Comparison of ENCODE assay signal across 14 cellular contexts in genomic region chr1:212536586-212536985, GRCh38.
DNase-seq lines count a peak whose midpoint lies in the region; ATAC-seq and TF ChIP-seq lines count a peak whose summit lies in the region.
"Had no signal": no experiment of that assay in that cellular context is flagged by ENCODE, and none has a peak within 500 bp of the region (broad histone marks: within the 10 kb centered on the region; RNA-seq: fewer than 3 reads in every experiment).

No MANE protein-coding gene starts in this region.

- DNase-seq in HCEC 1CT (peak; percentile 3), RWPE2 (ENCODE audit: low spot score) (no peak), esophagus muscularis mucosa (ENCODE audit: extremely low spot score) (peak; percentile 57), SK-N-DZ (ENCODE audit: low spot score) (no peak), heart right ventricle (no peak), Caco-2 (no peak)
- DNase-seq: ACHN; BE2C; C1 segment of cervical spinal cord; CD4-positive, CD25-positive, alpha-beta regulatory T cell; CD8-positive, alpha-beta memory T cell; COR-L47; GDM1; H9 had no signal

- CTCF ChIA-PET in Caco-2 (lab: Charles Lee) = no interaction called here

- no peaks in the 10 kb centered on the region for H3K36me3 ChIP-seq in RWPE2 (ENCODE audit: low read depth)
- no peaks in the 10 kb centered on the region for H3K36me3 ChIP-seq in esophagus muscularis mucosa
- H3K36me3 ChIP-seq in heart right ventricle = no peaks in the 10 kb centered on the region
- no peaks in the 10 kb centered on the region for H3K36me3 ChIP-seq in Caco-2 (ENCODE audit: control insufficient read depth, insufficient read depth, low read length)
- H3K36me3 ChIP-seq: BE2C had no signal

- H3K27me3 ChIP-seq in RWPE2 (ENCODE audit: insufficient read depth, poor library complexity, severe bottlenecking) = no peaks in the 10 kb centered on the region
- H3K27me3 ChIP-seq in esophagus muscularis mucosa = no peaks in the 10 kb centered on the region
- peaks cover 0 to 3% (median 0%) of the 10 kb centered on the region in 7 donors for H3K27me3 ChIP-seq in heart right ventricle
- H3K27me3 ChIP-seq in Caco-2 (replicated peaks; ENCODE audit: control insufficient read depth, insufficient read depth, low read length) = no peaks in the 10 kb centered on the region
- H3K27me3 ChIP-seq: BE2C had no signal

- TF ChIP-seq EP300 in esophagus muscularis mucosa (IDR thresholded peaks at IDR 0.05) = no peak

- TF ChIP-seq POLR2A in esophagus muscularis mucosa (IDR thresholded peaks at IDR 0.05; ENCODE audit: low read depth) = no peak

- 93% methylated on average over 6 of the region's 6 CpGs for WGBS in esophagus muscularis mucosa
- 86 to 96% methylated on average over 6 of the region's 6 CpGs for WGBS in heart right ventricle, 2 donors

- no peaks in the 10 kb centered on the region for H3K9me3 Mint-ChIP-seq in Caco-2 (ENCODE audit: unreplicated experiment)

- H3K27ac ChIP-seq in RWPE2 (ENCODE audit: poor library complexity, severe bottlenecking) (no peak overlapping the region), esophagus muscularis mucosa (replicated peaks in 1 of 4) (no peak overlapping the region), heart right ventricle (no peak overlapping the region)

- H3K4me1 Mint-ChIP-seq in Caco-2 (ENCODE audit: low read depth, unreplicated experiment) = no peaks in the 10 kb centered on the region
- H3K4me1 Mint-ChIP-seq: CD8-positive, alpha-beta memory T cell; H9 had no signal

- H3K27me3 Mint-ChIP-seq in Caco-2 (ENCODE audit: insufficient read depth, unreplicated experiment) = peaks cover 10% of the 10 kb centered on the region

- no TSS peak for BruUV-seq in Caco-2 (replicated peaks; lab: Mats Ljungman, UMichigan)

- no peak overlapping the region for H3K27ac Mint-ChIP-seq in Caco-2 (ENCODE audit: unreplicated experiment)
- H3K27ac Mint-ChIP-seq: CD4-positive, CD25-positive, alpha-beta regulatory T cell; CD8-positive, alpha-beta memory T cell; H9 had no signal

- H3K9me3 ChIP-seq in RWPE2 (ENCODE audit: severe bottlenecking) (peaks cover 3% of the 10 kb centered on the region), esophagus muscularis mucosa (peaks cover 0 to 10% (median 4%) of the 10 kb centered on the region in 4 donors), heart right ventricle (peaks cover 0 to 18% (median 0%) of the 10 kb centered on the region in 11 donors), Caco-2 (peaks cover 17% of the 10 kb centered on the region)
- H3K9me3 ChIP-seq: BE2C had no signal

- ATAC-seq in RWPE2 (ENCODE audit: low read depth) (peak; percentile 75), heart right ventricle (no peak)

- no peak for TF ChIP-seq CTCF in RWPE2 (IDR thresholded peaks at IDR 0.05; ENCODE audit: poor library complexity, severe bottlenecking)
- TF ChIP-seq CTCF in esophagus muscularis mucosa (IDR thresholded peaks at IDR 0.05) = no peak
- no peak for TF ChIP-seq CTCF in heart right ventricle (IDR thresholded peaks at IDR 0.05)
- no peak for TF ChIP-seq CTCF in Caco-2 (IDR thresholded peaks at IDR 0.05; ENCODE audit: insufficient read depth in 1 of 2, low read depth in 1 of 2, low read length in 1 of 2, severe bottlenecking in 1 of 2, unreplicated experiment in 1 of 2)

- POLR2A ChIA-PET in Caco-2 (lab: Charles Lee) = no interaction called here

- no peaks in the 10 kb centered on the region for H3K36me3 Mint-ChIP-seq in Caco-2 (ENCODE audit: insufficient read depth, unreplicated experiment)
- H3K36me3 Mint-ChIP-seq: CD8-positive, alpha-beta memory T cell had no signal

- H3K4me3 Mint-ChIP-seq in Caco-2 (ENCODE audit: unreplicated experiment) = no peak overlapping the region
- H3K4me3 Mint-ChIP-seq: CD4-positive, CD25-positive, alpha-beta regulatory T cell; CD8-positive, alpha-beta memory T cell; H9 had no signal

- H3K4me1 ChIP-seq in RWPE2 (ENCODE audit: insufficient read depth, poor library complexity, severe bottlenecking) (no peaks in the 10 kb centered on the region), esophagus muscularis mucosa (no peaks in the 10 kb centered on the region), heart right ventricle (peaks cover 0 to 10% (median 0%) of the 10 kb centered on the region in 9 donors), Caco-2 (no peaks in the 10 kb centered on the region)
- H3K4me1 ChIP-seq: BE2C had no signal

- intact Hi-C loops in esophagus muscularis mucosa (cut with DNase I) = no loop called here
- intact Hi-C loops in heart right ventricle (cut with DNase I) = no loop called here
- intact Hi-C loops in Caco-2 (cut with micrococcal nuclease; ENCODE audit: unreplicated experiment) = no loop called here

- H3K4me3 ChIP-seq in RWPE2 (ENCODE audit: severe bottlenecking) = no peak overlapping the region
- no peak overlapping the region for H3K4me3 ChIP-seq in esophagus muscularis mucosa
- no peak overlapping the region for H3K4me3 ChIP-seq in heart right ventricle
- H3K4me3 ChIP-seq in Caco-2 (ENCODE audit: low read depth, low read length) = no peak overlapping the region

Comparison
In these comparisons a context has a peak if more than half of its experiments do, and no peak if none do; other contexts are left out.
1. DNase-seq: peak in HCEC 1CT (single experiment) and esophagus muscularis mucosa (single experiment); none in RWPE2 (single experiment), SK-N-DZ (single experiment), heart right ventricle (0 of 2) and Caco-2 (0 of 2).